ENCODE assay signal across 24 cellular contexts in the genomic region with DNA sequence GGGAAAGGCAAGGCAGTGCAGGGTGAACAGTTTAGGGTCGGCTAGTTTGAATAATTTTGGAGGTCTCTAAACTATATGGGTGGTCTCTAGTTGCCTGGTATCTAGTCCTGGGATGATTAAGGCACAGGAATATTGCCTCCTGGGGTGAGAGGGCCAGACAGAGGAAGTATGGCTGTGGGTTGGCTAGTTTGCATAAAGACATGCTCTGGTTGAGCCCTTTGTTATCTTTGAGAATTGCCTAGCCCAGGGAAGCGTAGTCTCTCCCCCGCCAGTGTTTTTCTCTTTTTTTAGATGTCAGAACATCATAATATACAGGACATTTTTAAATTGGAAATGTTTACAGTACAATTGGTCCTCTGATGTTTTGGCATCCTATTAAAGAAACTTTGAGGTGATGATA.
"Had no signal": no experiment of that assay in that cellular context is flagged by ENCODE, and none has a peak within 500 bp of the region (broad histone marks: within the 10 kb centered on the region; RNA-seq: fewer than 3 reads in every experiment).

No MANE protein-coding gene starts in this region.

- H3K27me3 ChIP-seq: colonic mucosa, esophagus muscularis mucosa, gastrocnemius medialis, ovary, testis, uterus had no signal

- H3K27ac Mint-ChIP-seq: activated CD4-positive, alpha-beta T cell treated with anti-CD3 and anti-CD28 coated beads for 36 hours; activated naive CD8-positive, alpha-beta T cell treated with anti-CD3 and anti-CD28 coated beads for 36 hours; effector memory CD8-positive, alpha-beta T cell; memory B cell; natural killer cell treated with Interleukin-12 subunit alpha and Interleukin-12 subunit beta and Interleukin-15 and Interleukin-18, amount 100 ng/mL, for 72 hours; WTC11 had no signal

- H3K27me3 Mint-ChIP-seq: activated CD4-positive, alpha-beta T cell treated with anti-CD3 and anti-CD28 coated beads for 36 hours; activated naive CD8-positive, alpha-beta T cell treated with anti-CD3 and anti-CD28 coated beads for 36 hours; central memory CD8-positive, alpha-beta T cell; effector memory CD8-positive, alpha-beta T cell; memory B cell; natural killer cell treated with Interleukin-12 subunit alpha and Interleukin-12 subunit beta and Interleukin-15 and Interleukin-18, amount 100 ng/mL, for 72 hours had no signal

- H3K4me3 Mint-ChIP-seq: activated CD4-positive, alpha-beta T cell treated with anti-CD3 and anti-CD28 coated beads for 36 hours; activated naive CD8-positive, alpha-beta T cell treated with anti-CD3 and anti-CD28 coated beads for 36 hours; central memory CD8-positive, alpha-beta T cell; effector memory CD8-positive, alpha-beta T cell; memory B cell; natural killer cell treated with Interleukin-12 subunit alpha and Interleukin-12 subunit beta and Interleukin-15 and Interleukin-18, amount 100 ng/mL, for 72 hours; WTC11 had no signal

- H3K4me3 ChIP-seq: breast epithelium, colonic mucosa, dorsolateral prefrontal cortex, esophagus muscularis mucosa, gastrocnemius medialis, ovary, prostate gland, testis, uterus had no signal

- H3K9me3 ChIP-seq: breast epithelium, colonic mucosa, esophagus muscularis mucosa, gastrocnemius medialis, ovary, prostate gland, testis, uterus had no signal

- H3K36me3 Mint-ChIP-seq: activated naive CD8-positive, alpha-beta T cell treated with anti-CD3 and anti-CD28 coated beads for 36 hours; memory B cell; natural killer cell treated with Interleukin-12 subunit alpha and Interleukin-12 subunit beta and Interleukin-15 and Interleukin-18, amount 100 ng/mL, for 72 hours; WTC11 had no signal

- H3K36me3 ChIP-seq: breast epithelium, colonic mucosa, esophagus muscularis mucosa, gastrocnemius medialis, ovary, prostate gland, uterus had no signal

- DNase-seq: activated CD4-positive, alpha-beta T cell treated with anti-CD3 and anti-CD28 coated beads for 36 hours; activated CD4-positive, alpha-beta T cell treated with anti-CD3 and anti-CD28 coated beads, Interleukin-2, amount 50 U/mL, for 48 hours; activated naive CD4-positive, alpha-beta T cell treated with Interleukin-2 at 50 U/mL for 16 hours; activated naive CD8-positive, alpha-beta T cell treated with anti-CD3 and anti-CD28 coated beads for 36 hours; activated T-cell treated with anti-CD3 and anti-CD28 coated beads, Interleukin-2, amount 50 U/mL, for 48 hours; colonic mucosa; dorsolateral prefrontal cortex; effector memory CD8-positive, alpha-beta T cell; gastrocnemius medialis; hippocampal formation; left cardiac atrium; ovary; stimulated activated CD4-positive, alpha-beta T cell treated with anti-CD3 and anti-CD28 coated beads, Interleukin-2, amount 100 ng/mL, for 48 hours; stimulated activated naive CD4-positive, alpha-beta T cell; testis; trophoblast cell; uterus had no signal

- H3K4me1 Mint-ChIP-seq: activated CD4-positive, alpha-beta T cell treated with anti-CD3 and anti-CD28 coated beads for 36 hours; activated naive CD8-positive, alpha-beta T cell treated with anti-CD3 and anti-CD28 coated beads for 36 hours; central memory CD8-positive, alpha-beta T cell; memory B cell had no signal

- H3K4me1 ChIP-seq: breast epithelium, colonic mucosa, esophagus muscularis mucosa, gastrocnemius medialis, prostate gland, testis, uterus had no signal

- H3K9me3 Mint-ChIP-seq: activated naive CD8-positive, alpha-beta T cell treated with anti-CD3 and anti-CD28 coated beads for 36 hours; central memory CD8-positive, alpha-beta T cell; effector memory CD8-positive, alpha-beta T cell; memory B cell; natural killer cell treated with Interleukin-12 subunit alpha and Interleukin-12 subunit beta and Interleukin-15 and Interleukin-18, amount 100 ng/mL, for 72 hours had no signal

- ATAC-seq: activated CD4-positive, alpha-beta T cell treated with anti-CD3 and anti-CD28 coated beads for 36 hours; effector memory CD8-positive, alpha-beta T cell; gastrocnemius medialis; left cardiac atrium; natural killer cell treated with Interleukin-12 subunit alpha and Interleukin-12 subunit beta and Interleukin-15 and Interleukin-18, amount 100 ng/mL, for 72 hours; WTC11 had no signal

- H3K27ac ChIP-seq: breast epithelium, colonic mucosa, dorsolateral prefrontal cortex, esophagus muscularis mucosa, gastrocnemius medialis, ovary, prostate gland, testis, uterus had no signal
